Comparison of ENCODE assay signal across 8 cellular contexts in the genomic region with DNA sequence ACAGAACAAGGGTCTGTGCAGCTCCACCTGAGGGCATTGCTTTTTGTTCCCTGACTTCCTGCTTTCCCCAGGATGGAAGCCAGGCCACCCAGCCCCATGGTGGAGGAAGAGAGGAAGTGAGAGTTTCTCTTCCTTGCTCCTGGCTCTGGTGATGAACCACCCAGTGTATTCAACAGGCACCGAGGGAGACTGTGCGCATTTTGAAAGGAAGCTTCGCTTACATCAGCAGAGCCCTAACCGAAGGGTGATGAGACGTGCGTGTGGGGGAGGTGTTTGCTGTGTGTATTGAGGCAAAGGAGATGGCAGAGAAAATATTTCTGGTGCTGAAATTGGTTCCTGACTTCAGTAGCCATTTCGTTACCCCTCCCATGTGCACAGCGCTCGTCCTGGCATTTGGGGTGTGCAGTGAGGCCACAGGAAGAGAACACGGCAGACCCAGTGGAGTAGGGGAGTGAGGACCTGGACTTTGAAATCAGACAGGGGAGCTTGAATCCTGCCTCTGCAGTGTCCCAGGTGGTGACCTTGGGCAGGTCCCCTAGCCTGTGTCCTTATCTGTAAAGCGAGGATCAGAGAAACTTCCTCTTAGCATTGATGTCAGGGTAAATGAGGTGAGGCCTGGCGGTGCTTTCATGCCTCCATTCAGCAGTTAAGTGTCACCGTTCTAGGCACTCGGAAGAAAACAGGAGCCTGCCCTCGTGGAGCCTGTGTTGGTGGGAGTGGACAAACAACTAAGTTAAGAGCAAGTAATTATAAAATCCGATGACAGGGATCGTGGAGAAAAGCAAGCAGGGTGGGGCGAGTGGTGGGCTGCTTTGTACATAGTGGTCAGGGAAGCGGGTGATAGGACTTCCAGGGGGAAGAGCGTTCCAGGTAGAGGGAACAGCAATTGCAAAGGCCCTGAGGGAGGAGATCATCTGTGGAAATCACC. TPM values are rescaled to one million over a fixed set of nuclear protein-coding genes. Genes with fewer than 3 reads are reported as not detected.
DNase-seq lines count a peak whose midpoint lies in the region; ATAC-seq and TF ChIP-seq lines count a peak whose summit lies in the region.

No MANE protein-coding gene starts in this region.

- no peak for TF ChIP-seq CTCF in GM10248 (IDR thresholded peaks at IDR 0.05; ENCODE audit: control extremely low read depth, extremely low read depth, low read depth, missing control alignments)

- no peaks in the 10 kb centered on the region for H3K27me3 Mint-ChIP-seq in activated T-cell treated with anti-CD3 and anti-CD28 coated beads, Interleukin-2, amount 50 U/mL, for 4 hours (ENCODE audit: low read depth)

- peak; percentile 64 to 72 for ATAC-seq in activated T-cell treated with anti-CD3 and anti-CD28 coated beads, Interleukin-2, amount 50 U/mL, for 4 hours
- no peak for ATAC-seq in GM21390 (IDR thresholded peaks at IDR 0.05; ENCODE audit: unreplicated experiment)
- ATAC-seq in GM19023 (IDR thresholded peaks at IDR 0.05; ENCODE audit: unreplicated experiment) = no peak

- H3K36me3 Mint-ChIP-seq in activated T-cell treated with anti-CD3 and anti-CD28 coated beads, Interleukin-2, amount 50 U/mL, for 4 hours (ENCODE audit: insufficient read depth) = peaks cover 3% of the 10 kb centered on the region

- peaks cover 69% of the 10 kb centered on the region for H3K4me1 Mint-ChIP-seq in activated T-cell treated with anti-CD3 and anti-CD28 coated beads, Interleukin-2, amount 50 U/mL, for 4 hours (ENCODE audit: low read depth)

- peaks cover 12% of the 10 kb centered on the region for H3K9me3 Mint-ChIP-seq in activated T-cell treated with anti-CD3 and anti-CD28 coated beads, Interleukin-2, amount 50 U/mL, for 4 hours

- CTCF ChIA-PET in GM10248 (lab: Yijun Ruan, JAX) = interaction anchor here (0.9 to 1.3 kb wide), 3 partner anchors 11 to 28 kb away, joined by 3 to 4 read pairs (median 3); no protein-coding TSS in a partner anchor

- peak; percentile 97 for DNase-seq in MV-4-11 (lab: John Stamatoyannopoulos, UW)
- peak; percentile 31 for DNase-seq in activated T-cell treated with anti-CD3 and anti-CD28 coated beads, Interleukin-2, amount 50 U/mL, for 4 hours
- peak; percentile 73 for DNase-seq in kidney tubule cell (ENCODE audit: low spot score)
- DNase-seq in stimulated activated naive CD4-positive, alpha-beta T cell treated with Interleukin-2 at 50 U/mL for 16 hours (lab: John Stamatoyannopoulos, UW) = peak; percentile 18
- no peak for DNase-seq in NCI-H1694 treated with DMSO at 0.1 percent for 48 hours (lab: John Stamatoyannopoulos, UW)
- DNase-seq in GM10248 (ENCODE audit: extremely low spot score) = no peak

- POLR2A ChIA-PET in GM10248 (lab: Yijun Ruan, JAX) = interaction anchor here (0.6 kb wide), 1 partner anchor 47 kb away, joined by 5 read pairs; no protein-coding TSS in a partner anchor

- H3K4me3 Mint-ChIP-seq in activated T-cell treated with anti-CD3 and anti-CD28 coated beads, Interleukin-2, amount 50 U/mL, for 4 hours = peak overlapping the region; percentile 65

RNA-seq across cellular contexts. Expression of a gene that starts 7.4 kb away (rescaled TPM):
- total RNA-seq in activated T-cell treated with anti-CD3 and anti-CD28 coated beads, Interleukin-2, amount 50 U/mL, for 4 hours = 10 to 100 TPM; 20.8 to 23.5 (median 21.9) TPM

Comparison
In these comparisons a context has a peak if more than half of its experiments do, and no peak if none do; other contexts are left out.
1. DNase-seq: peak in MV-4-11 (single experiment), activated T-cell treated with anti-CD3 and anti-CD28 coated beads, Interleukin-2, amount 50 U/mL, for 4 hours (single experiment), kidney tubule cell (single experiment) and stimulated activated naive CD4-positive, alpha-beta T cell treated with Interleukin-2 at 50 U/mL for 16 hours (single experiment); none in NCI-H1694 treated with DMSO at 0.1 percent for 48 hours (single experiment) and GM10248 (single experiment).
2. ATAC-seq: peak in activated T-cell treated with anti-CD3 and anti-CD28 coated beads, Interleukin-2, amount 50 U/mL, for 4 hours (2 of 2); none in GM21390 (single experiment) and GM19023 (single experiment).